In the genomic region with DNA sequence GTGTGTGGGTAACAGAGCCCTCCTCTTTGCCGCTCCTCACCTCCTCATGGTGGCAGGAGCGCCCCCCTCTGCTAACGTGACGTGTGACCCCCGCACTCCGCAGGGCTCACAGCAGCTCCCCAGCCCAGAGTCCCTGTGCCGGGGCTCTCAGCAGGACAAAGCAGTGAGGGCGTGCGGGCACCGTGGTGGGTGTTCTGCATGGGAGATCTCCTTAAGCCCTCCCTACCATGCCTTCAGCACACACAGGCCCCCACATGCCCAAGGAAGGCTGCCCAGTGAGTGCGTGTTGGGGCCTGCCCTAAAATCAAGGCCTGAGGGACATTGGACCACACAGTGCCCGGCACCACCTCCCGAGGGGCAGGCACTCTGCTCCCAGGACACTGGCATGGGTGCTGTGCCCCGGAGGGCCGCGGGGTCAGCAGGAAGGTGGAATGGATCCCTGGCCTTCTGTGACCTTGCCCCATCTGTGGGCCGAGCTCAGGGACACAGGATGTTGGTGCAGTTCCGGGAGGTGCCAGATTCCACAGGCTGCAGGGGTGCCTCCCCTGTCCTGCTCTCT, we compare ENCODE assay signal across 1 cellular context.
TF ChIP-seq lines count a peak whose summit lies in the region.

No MANE protein-coding gene starts in this region.

TF ChIP-seq in HepG2, 621 proteins besides CTCF, POLR2A, EP300 and RAD21 (continued from another document):
- TF ChIP-seq, protein P1, sequence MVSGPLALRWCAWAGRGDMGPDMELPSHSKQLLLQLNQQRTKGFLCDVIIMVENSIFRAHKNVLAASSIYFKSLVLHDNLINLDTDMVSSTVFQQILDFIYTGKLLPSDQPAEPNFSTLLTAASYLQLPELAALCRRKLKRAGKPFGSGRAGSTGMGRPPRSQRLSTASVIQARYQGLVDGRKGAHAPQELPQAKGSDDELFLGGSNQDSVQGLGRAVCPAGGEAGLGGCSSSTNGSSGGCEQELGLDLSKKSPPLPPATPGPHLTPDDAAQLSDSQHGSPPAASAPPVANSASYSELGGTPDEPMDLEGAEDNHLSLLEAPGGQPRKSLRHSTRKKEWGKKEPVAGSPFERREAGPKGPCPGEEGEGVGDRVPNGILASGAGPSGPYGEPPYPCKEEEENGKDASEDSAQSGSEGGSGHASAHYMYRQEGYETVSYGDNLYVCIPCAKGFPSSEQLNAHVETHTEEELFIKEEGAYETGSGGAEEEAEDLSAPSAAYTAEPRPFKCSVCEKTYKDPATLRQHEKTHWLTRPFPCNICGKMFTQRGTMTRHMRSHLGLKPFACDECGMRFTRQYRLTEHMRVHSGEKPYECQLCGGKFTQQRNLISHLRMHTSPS (CRISPR knock-in tag; IDR thresholded peaks at IDR 0.05; ENCODE audit: low read depth): peak; percentile 83; the same call in 1 of the 2 replicates
